In genomic region chr5:34731435-34732232, GRCh38 we compare ENCODE assay signal across 1 cellular context.
TF ChIP-seq lines count a peak whose summit lies in the region.

No MANE protein-coding gene starts in this region.

TF ChIP-seq in GM23338, 12 proteins besides CTCF, POLR2A, EP300 and RAD21 (continued from another document):
- TF ChIP-seq, protein P1, sequence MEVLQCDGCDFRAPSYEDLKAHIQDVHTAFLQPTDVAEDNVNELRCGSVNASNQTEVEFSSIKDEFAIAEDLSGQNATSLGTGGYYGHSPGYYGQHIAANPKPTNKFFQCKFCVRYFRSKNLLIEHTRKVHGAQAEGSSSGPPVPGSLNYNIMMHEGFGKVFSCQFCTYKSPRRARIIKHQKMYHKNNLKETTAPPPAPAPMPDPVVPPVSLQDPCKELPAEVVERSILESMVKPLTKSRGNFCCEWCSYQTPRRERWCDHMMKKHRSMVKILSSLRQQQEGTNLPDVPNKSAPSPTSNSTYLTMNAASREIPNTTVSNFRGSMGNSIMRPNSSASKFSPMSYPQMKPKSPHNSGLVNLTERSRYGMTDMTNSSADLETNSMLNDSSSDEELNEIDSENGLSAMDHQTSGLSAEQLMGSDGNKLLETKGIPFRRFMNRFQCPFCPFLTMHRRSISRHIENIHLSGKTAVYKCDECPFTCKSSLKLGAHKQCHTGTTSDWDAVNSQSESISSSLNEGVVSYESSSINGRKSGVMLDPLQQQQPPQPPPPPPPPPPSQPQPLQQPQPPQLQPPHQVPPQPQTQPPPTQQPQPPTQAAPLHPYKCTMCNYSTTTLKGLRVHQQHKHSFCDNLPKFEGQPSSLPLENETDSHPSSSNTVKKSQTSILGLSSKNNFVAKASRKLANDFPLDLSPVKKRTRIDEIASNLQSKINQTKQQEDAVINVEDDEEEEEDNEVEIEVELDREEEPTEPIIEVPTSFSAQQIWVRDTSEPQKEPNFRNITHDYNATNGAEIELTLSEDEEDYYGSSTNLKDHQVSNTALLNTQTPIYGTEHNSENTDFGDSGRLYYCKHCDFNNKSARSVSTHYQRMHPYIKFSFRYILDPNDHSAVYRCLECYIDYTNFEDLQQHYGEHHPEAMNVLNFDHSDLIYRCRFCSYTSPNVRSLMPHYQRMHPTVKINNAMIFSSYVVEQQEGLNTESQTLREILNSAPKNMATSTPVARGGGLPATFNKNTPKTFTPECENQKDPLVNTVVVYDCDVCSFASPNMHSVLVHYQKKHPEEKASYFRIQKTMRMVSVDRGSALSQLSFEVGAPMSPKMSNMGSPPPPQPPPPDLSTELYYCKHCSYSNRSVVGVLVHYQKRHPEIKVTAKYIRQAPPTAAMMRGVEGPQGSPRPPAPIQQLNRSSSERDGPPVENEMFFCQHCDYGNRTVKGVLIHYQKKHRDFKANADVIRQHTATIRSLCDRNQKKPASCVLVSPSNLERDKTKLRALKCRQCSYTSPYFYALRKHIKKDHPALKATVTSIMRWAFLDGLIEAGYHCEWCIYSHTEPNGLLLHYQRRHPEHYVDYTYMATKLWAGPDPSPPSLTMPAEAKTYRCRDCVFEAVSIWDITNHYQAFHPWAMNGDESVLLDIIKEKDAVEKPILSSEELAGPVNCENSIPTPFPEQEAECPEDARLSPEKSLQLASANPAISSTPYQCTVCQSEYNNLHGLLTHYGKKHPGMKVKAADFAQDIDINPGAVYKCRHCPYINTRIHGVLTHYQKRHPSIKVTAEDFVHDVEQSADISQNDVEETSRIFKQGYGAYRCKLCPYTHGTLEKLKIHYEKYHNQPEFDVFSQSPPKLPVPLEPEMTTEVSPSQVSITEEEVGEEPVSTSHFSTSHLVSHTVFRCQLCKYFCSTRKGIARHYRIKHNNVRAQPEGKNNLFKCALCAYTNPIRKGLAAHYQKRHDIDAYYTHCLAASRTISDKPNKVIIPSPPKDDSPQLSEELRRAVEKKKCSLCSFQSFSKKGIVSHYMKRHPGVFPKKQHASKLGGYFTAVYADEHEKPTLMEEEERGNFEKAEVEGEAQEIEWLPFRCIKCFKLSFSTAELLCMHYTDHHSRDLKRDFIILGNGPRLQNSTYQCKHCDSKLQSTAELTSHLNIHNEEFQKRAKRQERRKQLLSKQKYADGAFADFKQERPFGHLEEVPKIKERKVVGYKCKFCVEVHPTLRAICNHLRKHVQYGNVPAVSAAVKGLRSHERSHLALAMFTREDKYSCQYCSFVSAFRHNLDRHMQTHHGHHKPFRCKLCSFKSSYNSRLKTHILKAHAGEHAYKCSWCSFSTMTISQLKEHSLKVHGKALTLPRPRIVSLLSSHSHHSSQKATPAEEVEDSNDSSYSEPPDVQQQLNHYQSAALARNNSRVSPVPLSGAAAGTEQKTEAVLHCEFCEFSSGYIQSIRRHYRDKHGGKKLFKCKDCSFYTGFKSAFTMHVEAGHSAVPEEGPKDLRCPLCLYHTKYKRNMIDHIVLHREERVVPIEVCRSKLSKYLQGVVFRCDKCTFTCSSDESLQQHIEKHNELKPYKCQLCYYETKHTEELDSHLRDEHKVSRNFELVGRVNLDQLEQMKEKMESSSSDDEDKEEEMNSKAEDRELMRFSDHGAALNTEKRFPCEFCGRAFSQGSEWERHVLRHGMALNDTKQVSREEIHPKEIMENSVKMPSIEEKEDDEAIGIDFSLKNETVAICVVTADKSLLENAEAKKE (CRISPR knock-in tag; IDR thresholded peaks at IDR 0.05): no peak
- TF ChIP-seq, protein P2, sequence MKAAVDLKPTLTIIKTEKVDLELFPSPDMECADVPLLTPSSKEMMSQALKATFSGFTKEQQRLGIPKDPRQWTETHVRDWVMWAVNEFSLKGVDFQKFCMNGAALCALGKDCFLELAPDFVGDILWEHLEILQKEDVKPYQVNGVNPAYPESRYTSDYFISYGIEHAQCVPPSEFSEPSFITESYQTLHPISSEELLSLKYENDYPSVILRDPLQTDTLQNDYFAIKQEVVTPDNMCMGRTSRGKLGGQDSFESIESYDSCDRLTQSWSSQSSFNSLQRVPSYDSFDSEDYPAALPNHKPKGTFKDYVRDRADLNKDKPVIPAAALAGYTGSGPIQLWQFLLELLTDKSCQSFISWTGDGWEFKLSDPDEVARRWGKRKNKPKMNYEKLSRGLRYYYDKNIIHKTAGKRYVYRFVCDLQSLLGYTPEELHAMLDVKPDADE (IDR thresholded peaks at IDR 0.05): no peak
